ENCODE assay signal across 10 cellular contexts in the genomic region with DNA sequence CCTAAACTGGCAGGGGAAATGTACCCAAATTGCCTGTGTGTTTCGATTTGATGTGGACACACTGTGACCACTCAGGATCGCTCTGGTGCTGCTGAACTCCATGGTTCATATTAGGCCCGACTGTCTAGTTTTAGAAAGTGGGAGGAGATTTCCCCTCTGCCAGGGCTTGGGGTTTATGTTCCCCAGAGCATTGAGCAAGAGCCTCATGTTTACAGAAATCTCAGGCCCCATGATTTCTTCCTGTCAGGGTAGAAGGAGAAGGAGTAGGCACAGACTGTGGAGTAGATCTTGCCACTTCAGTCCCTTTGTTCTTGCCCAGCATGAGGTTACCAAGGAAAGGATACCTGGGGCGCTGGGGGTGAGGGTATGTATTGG. TPM values are rescaled to one million over a fixed set of nuclear protein-coding genes. Genes with fewer than 3 reads are reported as not detected.
DNase-seq lines count a peak whose midpoint lies in the region; ATAC-seq and TF ChIP-seq lines count a peak whose summit lies in the region.
"Had no signal": no experiment of that assay in that cellular context is flagged by ENCODE, and none has a peak within 500 bp of the region (broad histone marks: within the 10 kb centered on the region; RNA-seq: fewer than 3 reads in every experiment).

No MANE protein-coding gene starts in this region.

- TF ChIP-seq POLR2A in right lobe of liver (IDR thresholded peaks at IDR 0.05), result peak; percentile 78

- H3K36me3 ChIP-seq in brain microvascular endothelial cell (replicated peaks) (no peaks in the 10 kb centered on the region), right lobe of liver (no peaks in the 10 kb centered on the region), thoracic aorta (no peaks in the 10 kb centered on the region)

- H3K27ac ChIP-seq in brain microvascular endothelial cell, result peak overlapping the region; percentile 99
- peak overlapping the region; percentile 94 to 97 (median 96) for H3K27ac ChIP-seq in right lobe of liver
- H3K27ac ChIP-seq in thoracic aorta, result peak overlapping the region; percentile 96 to 97
- H3K27ac ChIP-seq: 22Rv1 had no signal

- in situ Hi-C loops in brain microvascular endothelial cell (cut with HindIII; ENCODE audit: low pct_ligation_motif_present, low sequenced_read_pairs), result no loop called here

- H3K27me3 ChIP-seq in brain microvascular endothelial cell (replicated peaks) (no peaks in the 10 kb centered on the region), right lobe of liver (no peaks in the 10 kb centered on the region), thoracic aorta (replicated peaks; ENCODE audit: insufficient read depth) (no peaks in the 10 kb centered on the region)

- peak; percentile 35 to 70 (median 64) for ATAC-seq in right lobe of liver
- peak; percentile 25 for ATAC-seq in thoracic aorta (ENCODE audit: insufficient number of reproducible peaks, low FRiP score, low read depth)

- peak; percentile 12 for DNase-seq in NCI-H1436 (lab: John Stamatoyannopoulos, UW)
- DNase-seq in NCI-H1436 treated with DMSO at 0.1 percent for 48 hours (lab: John Stamatoyannopoulos, UW), result no peak
- no peak for DNase-seq in brain microvascular endothelial cell
- peak in 2 of 3 donors; percentile 60 to 72 for DNase-seq in right lobe of liver
- no peak for DNase-seq in thoracic aorta (ENCODE audit: low spot score)
- no peak for DNase-seq in SK-N-DZ (ENCODE audit: low spot score)
- DNase-seq in DMS 273 (lab: John Stamatoyannopoulos, UW; ENCODE audit: unreplicated experiment), result no peak
- DNase-seq in kidney glomerular epithelial cell (lab: John Stamatoyannopoulos, UW), result no peak
- DNase-seq: activated CD4-positive, alpha-beta T cell treated with anti-CD3 and anti-CD28 coated beads for 48 hours had no signal

- H3K4me1 ChIP-seq in right lobe of liver (peaks cover 0 to 71% (median 12%) of the 10 kb centered on the region in 4 donors), thoracic aorta (ENCODE audit: control insufficient read depth in 1 of 2, low read depth in 2 of 2) (peaks cover 51 to 68% of the 10 kb centered on the region in 2 donors)

- intact Hi-C loops in right lobe of liver (cut with DNase I), result no loop called here

- 23% methylated on average over 4 of the region's 4 CpGs for WGBS in right lobe of liver (ENCODE audit: insufficient coverage, low coverage, low lambda C conversion rate, missing lambda C conversion rate)

- H3K9me3 ChIP-seq in right lobe of liver, result no peaks in the 10 kb centered on the region
- H3K9me3 ChIP-seq in thoracic aorta, result no peaks in the 10 kb centered on the region

- TF ChIP-seq CTCF in brain microvascular endothelial cell (IDR thresholded peaks at IDR 0.05; ENCODE audit: low read depth, low read length, missing control alignments), result no peak
- no peak for TF ChIP-seq CTCF in right lobe of liver (IDR thresholded peaks at IDR 0.05)
- TF ChIP-seq CTCF in thoracic aorta (IDR thresholded peaks at IDR 0.05), result no peak

- H3K4me3 ChIP-seq in brain microvascular endothelial cell (ENCODE audit: low read depth, low read length) (no peak overlapping the region), right lobe of liver (no peak overlapping the region), thoracic aorta (peak overlapping the region; percentile 12)

RNA-seq across cellular contexts. Expression of a gene that starts 40.8 kb away (rescaled TPM):
- 100 to 1,000 TPM in 3 of 6 experiments, 10 to 100 TPM in 3; 40.2 to 228 (median 82.8) TPM for total RNA-seq in right lobe of liver
- 100 to 1,000 TPM in 1 of 2 donors, 10 to 100 TPM in 1; 29.2 to 148 TPM for total RNA-seq in thoracic aorta
- polyA plus RNA-seq in SK-N-DZ (2014; cell fraction: cytosol; rRNA removed), result 19.8 and 34.2 TPM in 2 replicates
- polyA plus RNA-seq in SK-N-DZ (2014; cell fraction: nucleus; rRNA removed), result 9.8 and 20.5 TPM in 2 replicates

Comparison
In these comparisons a context has a peak if more than half of its experiments do, and no peak if none do; other contexts are left out.
1. DNase-seq: peak in NCI-H1436 (single experiment) and right lobe of liver (2 of 3); none in NCI-H1436 treated with DMSO at 0.1 percent for 48 hours (single experiment), brain microvascular endothelial cell (single experiment), thoracic aorta (single experiment), SK-N-DZ (single experiment), DMS 273 (single experiment) and kidney glomerular epithelial cell (single experiment).
2. Peak in every context shown above with its lines, with median percentiles within 50 percentile points of each other: H3K27ac ChIP-seq.